In the genomic region with DNA sequence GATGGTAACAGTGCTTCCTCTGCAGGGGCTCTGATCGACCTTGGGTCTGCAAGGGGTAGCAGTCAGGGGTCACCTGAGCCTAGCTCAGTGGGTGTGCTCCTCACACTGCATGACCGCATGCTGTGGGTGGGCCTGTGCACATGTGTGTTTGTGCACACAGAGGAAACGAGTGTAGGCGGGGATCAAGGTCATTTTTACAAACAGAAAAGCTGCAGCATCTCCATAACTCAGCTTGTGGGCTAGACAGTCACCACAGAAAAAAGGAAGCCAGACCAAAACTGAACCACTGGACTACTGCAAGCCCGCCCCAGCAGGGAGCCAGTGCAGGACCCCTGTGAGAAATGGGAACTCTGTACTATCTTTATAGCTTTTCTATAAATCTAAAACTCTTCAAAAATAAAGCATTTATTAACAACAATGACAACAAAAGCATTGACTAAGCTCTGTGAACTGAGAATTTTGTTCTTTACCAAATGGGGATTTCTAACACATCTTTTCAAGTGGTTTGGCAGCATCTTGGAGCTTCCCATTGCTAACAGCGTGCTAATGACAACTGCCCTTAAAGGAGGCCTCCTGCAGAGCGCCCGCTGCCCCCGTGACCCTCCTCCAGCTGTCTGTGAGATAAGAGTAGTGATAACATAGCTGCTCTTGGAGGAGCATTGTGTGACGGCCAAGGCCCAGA, we compare ENCODE assay signal across 11 cellular contexts. TPM values are rescaled to one million over a fixed set of nuclear protein-coding genes. Genes with fewer than 3 reads are reported as not detected.
A peak's percentile ranks its signal among the peaks of the same experiment; 100 is the strongest.
DNase-seq lines count a peak whose midpoint lies in the region; ATAC-seq, FAIRE-seq and TF ChIP-seq lines count a peak whose summit lies in the region.
"Had no signal": no experiment of that assay in that cellular context is flagged by ENCODE, and none has a peak within 500 bp of the region (broad histone marks: within the 10 kb centered on the region; RNA-seq: fewer than 3 reads in every experiment).

No MANE protein-coding gene starts in this region.

- no peaks in the 10 kb centered on the region for H3K79me2 ChIP-seq in HepG2 (ENCODE audit: insufficient read depth, low read length)

- H3K9me3 ChIP-seq in HepG2 (ENCODE audit: low read length) (no peaks in the 10 kb centered on the region), right lobe of liver (no peaks in the 10 kb centered on the region), Peyer's patch (no peaks in the 10 kb centered on the region), testis (no peaks in the 10 kb centered on the region)
- H3K9me3 ChIP-seq: HAP-1 had no signal

- TF ChIP-seq CTCF in HepG2 (CRISPR knock-in tag; IDR thresholded peaks at IDR 0.05): 0 out of 2 replicates have a peak, but pooled peaks have one; percentile 4
- TF ChIP-seq CTCF in right lobe of liver (IDR thresholded peaks at IDR 0.05): no peak
- no peak for TF ChIP-seq CTCF in Peyer's patch (IDR thresholded peaks at IDR 0.05)
- no peak for TF ChIP-seq CTCF in testis (IDR thresholded peaks at IDR 0.05)
- TF ChIP-seq CTCF in HFFc6 (IDR thresholded peaks at IDR 0.05): no peak

- no peak overlapping the region for H2AFZ ChIP-seq in HepG2 (ENCODE audit: low read length)

- H3K4me1 ChIP-seq in HepG2 (ENCODE audit: insufficient read depth, low read length) (peaks cover 38% of the 10 kb centered on the region), right lobe of liver (no peaks in the 10 kb centered on the region), Peyer's patch (peaks cover 0 to 14% (median 0%) of the 10 kb centered on the region in 4 donors), testis (peaks cover 13% of the 10 kb centered on the region)
- H3K4me1 ChIP-seq: HAP-1 had no signal

- no peak overlapping the region for H3K27ac Mint-ChIP-seq in HFFc6

- WGBS in HepG2 (ENCODE audit: low lambda C conversion rate): 7% methylated on average over 8 of the region's 10 CpGs
- 42% methylated on average over 3 of the region's 10 CpGs for WGBS in right lobe of liver (ENCODE audit: insufficient coverage, low coverage, low lambda C conversion rate, missing lambda C conversion rate)
- 42 to 56% methylated on average over 10 of the region's 10 CpGs for WGBS in testis, 2 donors

- H3K4me3 ChIP-seq in HepG2 (replicated peaks in 1 of 3; ENCODE audit: insufficient read depth in 1 of 3, low read depth in 2 of 3, low read length in 3 of 3): peak overlapping the region in 1 of 3 experiments; percentile 23; a peak in 1 of 6 replicates
- H3K4me3 ChIP-seq in right lobe of liver: no peak overlapping the region
- H3K4me3 ChIP-seq in Peyer's patch: no peak overlapping the region
- H3K4me3 ChIP-seq in testis: no peak overlapping the region
- H3K4me3 ChIP-seq: HAP-1 had no signal

- no peak overlapping the region for H3K9ac ChIP-seq in HepG2 (ENCODE audit: insufficient read depth, low read depth, low read length)

- H4K20me1 ChIP-seq in HepG2 (ENCODE audit: insufficient read depth, low read length): no peaks in the 10 kb centered on the region

- no peak for TF ChIP-seq RAD21 in HepG2 (CRISPR knock-in tag; IDR thresholded peaks at IDR 0.05)

- H3K27me3 ChIP-seq in HepG2 (ENCODE audit: control insufficient read depth in 1 of 2, insufficient read depth in 2 of 2, low read length in 2 of 2) (no peaks in the 10 kb centered on the region; a peak in 2 of 5 replicates), right lobe of liver (no peaks in the 10 kb centered on the region), Peyer's patch (no peaks in the 10 kb centered on the region), testis (no peaks in the 10 kb centered on the region)

- no peaks in the 10 kb centered on the region for H3K4me1 Mint-ChIP-seq in HFFc6 (ENCODE audit: low read depth)

- ATAC-seq in HepG2 (no peak; the same call in 2 of the 3 replicates), right lobe of liver (no peak), HG02884 (IDR thresholded peaks at IDR 0.05; ENCODE audit: unreplicated experiment) (peak; percentile 61)

- no TSS peak for BruUV-seq in HepG2 (replicated peaks; lab: Mats Ljungman, UMichigan)

- intact Hi-C loops in HepG2 (cut with micrococcal nuclease; ENCODE audit: unreplicated experiment) (loop anchor here (5.0 kb wide), 1 partner anchor 42 kb away; no protein-coding TSS in a partner anchor), right lobe of liver (cut with DNase I) (no loop called here), testis (cut with DNase I; ENCODE audit: low total_unique reads) (loop anchor here (5.0 kb wide), 1 partner anchor 137 kb away; the partner anchor contains the start of gene LPGAT1)

- no peak for TF ChIP-seq EP300 in HepG2 (IDR thresholded peaks at IDR 0.05; ENCODE audit: low read depth in 2 of 2, low read length in 2 of 2)
- no peak for TF ChIP-seq EP300 in HepG2 (CRISPR knock-in tag; IDR thresholded peaks at IDR 0.05; ENCODE audit: borderline replicate concordance)

- DNase-seq in HepG2 (ENCODE audit: low spot score): no peak
- DNase-seq in right lobe of liver: no peak
- DNase-seq in Peyer's patch: peak in 2 of 3 donors; percentile 56 to 59
- DNase-seq in testis: peak; percentile 42
- no peak for DNase-seq in hippocampal formation (lab: John Stamatoyannopoulos, UW)
- DNase-seq in HFFc6: no peak
- DNase-seq in hypothalamus (lab: John Stamatoyannopoulos, UW): no peak
- DNase-seq: activated T-cell treated with anti-CD3 and anti-CD28 coated beads, Interleukin-2, amount 50 U/mL, for 4 hours had no signal

- in situ Hi-C loops in HepG2 (cut with HindIII; ENCODE audit: extremely low pct_ligation_motif_present, low pct_unique_long_range_greater_than_20kb): loop anchor here (5.0 kb wide), 2 partner anchors 137 to 342 kb away; partner anchors contain the start of genes DTL, INTS7 and LPGAT1

- peaks cover 17% of the 10 kb centered on the region for H3K27me3 Mint-ChIP-seq in HFFc6 (ENCODE audit: insufficient read depth)

- POLR2A ChIA-PET in HepG2 (lab: Yijun Ruan, JAX): interaction anchor here (1.0 to 1.1 kb wide), 3 partner anchors 10 to 340 kb away, joined by 3 to 4 read pairs (median 4); partner anchors contain the start of genes DTL and INTS7

- H3K4me2 ChIP-seq in HepG2 (ENCODE audit: low read depth, low read length): peak overlapping the region; percentile 57

- H3K27ac ChIP-seq in HepG2 (ENCODE audit: extremely low read length, insufficient read depth, low read length): no peak overlapping the region
- no peak overlapping the region for H3K27ac ChIP-seq in right lobe of liver
- H3K27ac ChIP-seq in Peyer's patch: peak overlapping the region in 1 of 4 donors; percentile 45
- H3K27ac ChIP-seq in testis: no peak overlapping the region
- H3K27ac ChIP-seq: epithelial cell of prostate had no signal

- H3K36me3 Mint-ChIP-seq in HFFc6 (ENCODE audit: low read depth): no peaks in the 10 kb centered on the region

- peaks cover 7% of the 10 kb centered on the region; the same call in 1 of the 2 replicates for H3K9me3 Mint-ChIP-seq in HFFc6
- H3K9me3 Mint-ChIP-seq: activated T-cell treated with anti-CD3 and anti-CD28 coated beads, Interleukin-2, amount 50 U/mL, for 4 hours had no signal

- no peaks in the 10 kb centered on the region for H3K36me3 ChIP-seq in HepG2 (replicated peaks in 1 of 2; ENCODE audit: control insufficient read depth in 1 of 2, insufficient read depth in 2 of 2, low read length in 2 of 2)
- no peaks in the 10 kb centered on the region for H3K36me3 ChIP-seq in right lobe of liver
- no peaks in the 10 kb centered on the region for H3K36me3 ChIP-seq in Peyer's patch
- H3K36me3 ChIP-seq in testis (ENCODE audit: low read depth, missing control alignments): no peaks in the 10 kb centered on the region
- H3K36me3 ChIP-seq: HAP-1 had no signal

- CTCF ChIA-PET in HepG2 (lab: Yijun Ruan, JAX; ENCODE audit: low intra/inter-chr PET ratio, low total read pairs): no interaction called here

- no peak for TF ChIP-seq POLR2A in HepG2 (IDR thresholded peaks at IDR 0.05; ENCODE audit: insufficient read depth in 1 of 2, low read depth in 2 of 2, low read length in 2 of 2)
- no peak for TF ChIP-seq POLR2A in right lobe of liver (IDR thresholded peaks at IDR 0.05)
- TF ChIP-seq POLR2A in Peyer's patch (IDR thresholded peaks at IDR 0.05): no peak
- no peak for TF ChIP-seq POLR2A in testis (IDR thresholded peaks at IDR 0.05)

- no peak overlapping the region for H3K4me3 Mint-ChIP-seq in HFFc6
- H3K4me3 Mint-ChIP-seq: activated T-cell treated with anti-CD3 and anti-CD28 coated beads, Interleukin-2, amount 50 U/mL, for 4 hours had no signal

- FAIRE-seq in HepG2 (lab: Jason Lieb, UNC): no peak

TF ChIP-seq in HepG2, 621 proteins besides CTCF, POLR2A, EP300 and RAD21 (continues in another document):
- TF ChIP-seq NAIF1 (CRISPR knock-in tag; IDR thresholded peaks at IDR 0.05; ENCODE audit: borderline replicate concordance): no peak
- TF ChIP-seq MED1 (CRISPR knock-in tag; IDR thresholded peaks at IDR 0.05): 0 out of 2 replicates have a peak, but pooled peaks have one; percentile 39

RNA-seq across cellular contexts. Expression of gene NEK2, which starts 19.9 kb away (rescaled TPM):
- total RNA-seq in HepG2 (2016; rRNA removed; fragmentation: Illumina TruSeq; extraction: Trizol) (40.8 and 57.5 TPM in 2 replicates), right lobe of liver (under 1 TPM in 5 of 6 experiments, not detected in 1; 0.22 to 0.80 (median 0.50) TPM), Peyer's patch (10 to 100 TPM in 1 of 4 donors, 1 to 10 TPM in 3; 1.7 to 14.9 (median 5.8) TPM), testis (10 to 100 TPM; 40.0 to 53.9 TPM)
- total RNA-seq in HepG2 (2016; cell fraction: cytosol; rRNA removed; fragmentation: Illumina TruSeq; extraction: Trizol; ENCODE audit: low read depth): 7.0 TPM in 2 replicates
- 43.3 and 55.7 TPM in 2 replicates for total RNA-seq in HepG2 (2016; cell fraction: insoluble cytoplasmic fraction; rRNA removed; fragmentation: Illumina TruSeq; extraction: Trizol)
- total RNA-seq in HepG2 (2016; cell fraction: membrane; rRNA removed; fragmentation: Illumina TruSeq; extraction: Trizol): 15.1 and 15.5 TPM in 2 replicates
- 16.9 and 19.9 TPM in 2 replicates for total RNA-seq in HepG2 (2016; cell fraction: nucleus; rRNA removed; fragmentation: Illumina TruSeq; extraction: Trizol)
- polyA plus RNA-seq in HepG2 (2011; rRNA removed) (6.0 and 10.9 TPM in 2 replicates), testis (ENCODE audit: insufficient read depth, low read depth, low replicate concordance) (126 TPM)
- 6.1 and 6.5 TPM in 2 replicates for polyA plus RNA-seq in HepG2 (2011; cell fraction: cytosol; rRNA removed)
- 4.6 TPM in 2 replicates for polyA plus RNA-seq in HepG2 (2011; cell fraction: nucleus; rRNA removed)
- 9.8 and 17.4 TPM in 2 replicates for polyA plus RNA-seq in HepG2 (2012)
- polyA plus RNA-seq in HepG2 (2016; cell fraction: cytosol; fragmentation: Illumina TruSeq; extraction: Trizol; ENCODE audit: low read depth): 2.6 and 2.8 TPM in 2 replicates
- 41.0 and 43.9 TPM in 2 replicates for polyA plus RNA-seq in HepG2 (2016; cell fraction: insoluble cytoplasmic fraction; fragmentation: Illumina TruSeq; extraction: Trizol; ENCODE audit: low read depth)
- 5.1 and 5.7 TPM in 2 replicates for polyA plus RNA-seq in HepG2 (2016; cell fraction: membrane; fragmentation: Illumina TruSeq; extraction: Trizol; ENCODE audit: low read depth)
- 18.2 and 19.2 TPM in 2 replicates for polyA plus RNA-seq in HepG2 (2016; cell fraction: nucleus; fragmentation: Illumina TruSeq; extraction: Trizol; ENCODE audit: insufficient read depth, low read depth)
- polyA minus RNA-seq in HepG2 (2011; rRNA and poly(A)+ RNA removed; ENCODE audit: low replicate concordance): 9.2 and 31.3 TPM in 2 replicates
- polyA minus RNA-seq in HepG2 (2011; cell fraction: cytosol; rRNA and poly(A)+ RNA removed): 9.6 and 16.1 TPM in 2 replicates
- polyA minus RNA-seq in HepG2 (2011; cell fraction: nucleus; rRNA and poly(A)+ RNA removed): 10.6 and 16.0 TPM in 2 replicates
- total RNA-seq in HFFc6 (2021; fragmentation: NEBNext Ultra II Directional; extraction: Animal tissue kit (Norgen Biotek cat#: 25700)): 10 to 100 TPM; 10.2 to 28.6 (median 26.8) TPM

Comparison
In these comparisons a context has a peak if more than half of its experiments do, and no peak if none do; other contexts are left out.
1. intact Hi-C loops: an anchor here in HepG2 (5.0 kb wide) and testis (5.0 kb wide); none called in right lobe of liver.
2. DNase-seq: peak in Peyer's patch (2 of 3) and testis (single experiment); none in HepG2 (single experiment), right lobe of liver (0 of 3), hippocampal formation (0 of 2), HFFc6 (single experiment) and hypothalamus (0 of 51).